ENCODE assay signal across 16 cellular contexts in genomic region chr22:37157516-37158289, GRCh38. TPM values are rescaled to one million over a fixed set of nuclear protein-coding genes. Genes with fewer than 3 reads are reported as not detected.
DNase-seq lines count a peak whose midpoint lies in the region; ATAC-seq and TF ChIP-seq lines count a peak whose summit lies in the region.
"Had no signal": no experiment of that assay in that cellular context is flagged by ENCODE, and none has a peak within 500 bp of the region (broad histone marks: within the 10 kb centered on the region; RNA-seq: fewer than 3 reads in every experiment).

No MANE protein-coding gene starts in this region.

- intact Hi-C loops in activated CD4-positive, alpha-beta T cell treated with anti-CD3 and anti-CD28 coated beads for 36 hours (cut with DNase I, micrococcal nuclease), result no loop called here

- H3K36me3 ChIP-seq in WERI-Rb-1, result no peaks in the 10 kb centered on the region
- H3K36me3 ChIP-seq: brain microvascular endothelial cell, HAP-1 had no signal

- peaks cover 5% of the 10 kb centered on the region for H3K9me3 Mint-ChIP-seq in activated CD4-positive, alpha-beta T cell treated with anti-CD3 and anti-CD28 coated beads for 36 hours (ENCODE audit: low read depth)
- H3K9me3 Mint-ChIP-seq in T-cell, result no peaks in the 10 kb centered on the region

- H3K27ac ChIP-seq in WERI-Rb-1, result no peak overlapping the region
- H3K27ac ChIP-seq: brain microvascular endothelial cell, RWPE1 had no signal

- CTCF ChIA-PET in activated CD4-positive, alpha-beta T cell treated with anti-CD3 and anti-CD28 coated beads for 36 hours (lab: Charles Lee), result interaction anchor here (0.6 to 1.7 kb wide), 6 partner anchors 10 to 907 kb away, joined by 3 to 6 read pairs (median 4); no protein-coding TSS in a partner anchor
- CTCF ChIA-PET in T-cell (lab: Charles Lee), result no interaction called here

- H3K27me3 Mint-ChIP-seq in activated CD4-positive, alpha-beta T cell treated with anti-CD3 and anti-CD28 coated beads for 36 hours, result no peaks in the 10 kb centered on the region
- no peaks in the 10 kb centered on the region for H3K27me3 Mint-ChIP-seq in T-cell

- no peak for ATAC-seq in activated CD4-positive, alpha-beta T cell treated with anti-CD3 and anti-CD28 coated beads for 36 hours
- ATAC-seq in T-cell (replicated peaks in 1 of 4) (no peak), GM21447 (IDR thresholded peaks at IDR 0.05; ENCODE audit: unreplicated experiment) (no peak)
- ATAC-seq: mucosa of descending colon; stimulated activated naive B cell treated with anti-CD40 and anti-IgM and Interleukin-4, amounts not matched to agents 10 μg/mL and 1 μg/mL and 100 μg/mL, for 72 hours had no signal

- peaks cover 4% of the 10 kb centered on the region for H3K9me3 ChIP-seq in WERI-Rb-1 (ENCODE audit: severe bottlenecking)
- H3K9me3 ChIP-seq: HAP-1, mucosa of descending colon had no signal

- H3K4me3 ChIP-seq in WERI-Rb-1 (ENCODE audit: low read depth, low read length), result no peak overlapping the region
- H3K4me3 ChIP-seq: HAP-1, mucosa of descending colon had no signal

- H3K27ac Mint-ChIP-seq in activated CD4-positive, alpha-beta T cell treated with anti-CD3 and anti-CD28 coated beads for 36 hours, result peak overlapping the region; percentile 35
- H3K27ac Mint-ChIP-seq in T-cell, result peak overlapping the region; percentile 33 to 41
- H3K27ac Mint-ChIP-seq: stimulated activated naive B cell treated with anti-CD40 and anti-IgM and Interleukin-4, amounts not matched to agents 10 μg/mL and 1 μg/mL and 100 μg/mL, for 72 hours had no signal

- no peak for TF ChIP-seq CTCF in WERI-Rb-1 (IDR thresholded peaks at IDR 0.05; ENCODE audit: low read depth, low read length)

- H3K36me3 Mint-ChIP-seq in activated CD4-positive, alpha-beta T cell treated with anti-CD3 and anti-CD28 coated beads for 36 hours (ENCODE audit: low read depth), result no peaks in the 10 kb centered on the region
- no peaks in the 10 kb centered on the region for H3K36me3 Mint-ChIP-seq in T-cell
- H3K36me3 Mint-ChIP-seq: stimulated activated naive B cell treated with anti-CD40 and anti-IgM and Interleukin-4, amounts not matched to agents 10 μg/mL and 1 μg/mL and 100 μg/mL, for 72 hours had no signal

- POLR2A ChIA-PET in activated CD4-positive, alpha-beta T cell treated with anti-CD3 and anti-CD28 coated beads for 36 hours (lab: Charles Lee), result no interaction called here
- POLR2A ChIA-PET in T-cell (lab: Charles Lee), result no interaction called here

- peak; percentile 60 for DNase-seq in activated CD4-positive, alpha-beta T cell treated with anti-CD3 and anti-CD28 coated beads for 36 hours
- DNase-seq in activated CD4-positive, alpha-beta T cell treated with anti-CD3 and anti-CD28 coated beads for 1 hour, result no peak
- peak; percentile 41 for DNase-seq in EL
- no peak for DNase-seq in T-cell
- peak; percentile 37 for DNase-seq in kidney tubule cell (ENCODE audit: low spot score)
- DNase-seq in WERI-Rb-1, result no peak
- no peak for DNase-seq in COLO829 (ENCODE audit: low spot score)
- DNase-seq: brain microvascular endothelial cell; mucosa of descending colon; stimulated activated naive B cell treated with anti-CD40 and anti-IgM and Interleukin-4, amounts not matched to agents 10 μg/mL and 1 μg/mL and 100 μg/mL, for 72 hours had no signal

- H3K27me3 ChIP-seq in WERI-Rb-1 (ENCODE audit: insufficient read depth, low read depth, severe bottlenecking), result no peaks in the 10 kb centered on the region
- H3K27me3 ChIP-seq: brain microvascular endothelial cell had no signal

- H3K4me1 Mint-ChIP-seq in activated CD4-positive, alpha-beta T cell treated with anti-CD3 and anti-CD28 coated beads for 36 hours, result peaks cover 59% of the 10 kb centered on the region
- peaks cover 27 to 57% (median 31%) of the 10 kb centered on the region in 3 donors for H3K4me1 Mint-ChIP-seq in T-cell

- no peak overlapping the region for H3K4me3 Mint-ChIP-seq in activated CD4-positive, alpha-beta T cell treated with anti-CD3 and anti-CD28 coated beads for 36 hours
- H3K4me3 Mint-ChIP-seq in T-cell, result no peak overlapping the region
- H3K4me3 Mint-ChIP-seq: stimulated activated naive B cell treated with anti-CD40 and anti-IgM and Interleukin-4, amounts not matched to agents 10 μg/mL and 1 μg/mL and 100 μg/mL, for 72 hours had no signal

RNA-seq across cellular contexts. Expression of gene IL2RB, which starts 8.0 kb away (rescaled TPM):
- 100 to 1,000 TPM; 204 to 231 TPM for total RNA-seq in activated CD4-positive, alpha-beta T cell treated with anti-CD3 and anti-CD28 coated beads for 36 hours
- total RNA-seq in T-cell, result 100 to 1,000 TPM in 2 of 5 donors, 10 to 100 TPM in 3; 53.6 to 118 (median 98.1) TPM

RNA-seq across cellular contexts. Expression of gene C1QTNF6, which starts 30.3 kb away (rescaled TPM):
- total RNA-seq in activated CD4-positive, alpha-beta T cell treated with anti-CD3 and anti-CD28 coated beads for 36 hours, result 1 to 10 TPM; 8.4 to 8.7 TPM
- 10 to 100 TPM in 4 of 5 donors, 1 to 10 TPM in 1; 9.0 to 26.4 (median 22.0) TPM for total RNA-seq in T-cell

RNA-seq across cellular contexts. Expression of gene TMPRSS6, which starts 48.2 kb away (rescaled TPM):
- total RNA-seq in activated CD4-positive, alpha-beta T cell treated with anti-CD3 and anti-CD28 coated beads for 36 hours, result 10 to 100 TPM; 17.6 to 20.2 TPM
- 1 to 10 TPM in 3 of 5 donors, under 1 TPM in 2; 0.40 to 1.3 (median 1.1) TPM for total RNA-seq in T-cell
- total RNA-seq: A673, omental fat pad had no signal

RNA-seq across cellular contexts. Expression of gene SSTR3, which starts 54.6 kb away (rescaled TPM):
- 10 to 100 TPM; 14.8 to 15.6 TPM for total RNA-seq in activated CD4-positive, alpha-beta T cell treated with anti-CD3 and anti-CD28 coated beads for 36 hours
- total RNA-seq in T-cell, result 1 to 10 TPM; 4.6 to 8.7 (median 5.3) TPM
- total RNA-seq: A673, ureter had no signal

Comparison
In these comparisons a context has a peak if more than half of its experiments do, and no peak if none do; other contexts are left out.
1. DNase-seq: peak in activated CD4-positive, alpha-beta T cell treated with anti-CD3 and anti-CD28 coated beads for 36 hours (single experiment), EL (single experiment) and kidney tubule cell (single experiment); none in activated CD4-positive, alpha-beta T cell treated with anti-CD3 and anti-CD28 coated beads for 1 hour (single experiment), T-cell (0 of 34), WERI-Rb-1 (single experiment) and COLO829 (single experiment).
2. RNA of gene TMPRSS6, which starts 48.2 kb away (total RNA-seq): 17.6 to 20.2 TPM in activated CD4-positive, alpha-beta T cell treated with anti-CD3 and anti-CD28 coated beads for 36 hours; 0.40 to 1.3 TPM in T-cell; every median in the first group is over 4 times any median in the second.